In genomic region chr1:201714542-201715276, GRCh38 we compare ENCODE assay signal across 1 cellular context.
TF ChIP-seq lines count a peak whose summit lies in the region.

No MANE protein-coding gene starts in this region.

TF ChIP-seq in HepG2, 621 proteins besides CTCF, POLR2A, EP300 and RAD21 (continued from another document):
- TF ChIP-seq CREB3 (CRISPR knock-in tag; IDR thresholded peaks at IDR 0.05) (no peak), ZNF724P (CRISPR knock-in tag; IDR thresholded peaks at IDR 0.05; ENCODE audit: borderline replicate concordance) (no peak)
- TF ChIP-seq, protein P1, sequence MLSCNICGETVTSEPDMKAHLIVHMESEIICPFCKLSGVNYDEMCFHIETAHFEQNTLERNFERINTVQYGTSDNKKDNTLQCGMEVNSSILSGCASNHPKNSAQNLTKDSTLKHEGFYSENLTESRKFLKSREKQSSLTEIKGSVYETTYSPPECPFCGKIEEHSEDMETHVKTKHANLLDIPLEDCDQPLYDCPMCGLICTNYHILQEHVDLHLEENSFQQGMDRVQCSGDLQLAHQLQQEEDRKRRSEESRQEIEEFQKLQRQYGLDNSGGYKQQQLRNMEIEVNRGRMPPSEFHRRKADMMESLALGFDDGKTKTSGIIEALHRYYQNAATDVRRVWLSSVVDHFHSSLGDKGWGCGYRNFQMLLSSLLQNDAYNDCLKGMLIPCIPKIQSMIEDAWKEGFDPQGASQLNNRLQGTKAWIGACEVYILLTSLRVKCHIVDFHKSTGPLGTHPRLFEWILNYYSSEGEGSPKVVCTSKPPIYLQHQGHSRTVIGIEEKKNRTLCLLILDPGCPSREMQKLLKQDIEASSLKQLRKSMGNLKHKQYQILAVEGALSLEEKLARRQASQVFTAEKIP (CRISPR knock-in tag; IDR thresholded peaks at IDR 0.05; ENCODE audit: borderline replicate concordance): no peak
- TF ChIP-seq, protein P2, sequence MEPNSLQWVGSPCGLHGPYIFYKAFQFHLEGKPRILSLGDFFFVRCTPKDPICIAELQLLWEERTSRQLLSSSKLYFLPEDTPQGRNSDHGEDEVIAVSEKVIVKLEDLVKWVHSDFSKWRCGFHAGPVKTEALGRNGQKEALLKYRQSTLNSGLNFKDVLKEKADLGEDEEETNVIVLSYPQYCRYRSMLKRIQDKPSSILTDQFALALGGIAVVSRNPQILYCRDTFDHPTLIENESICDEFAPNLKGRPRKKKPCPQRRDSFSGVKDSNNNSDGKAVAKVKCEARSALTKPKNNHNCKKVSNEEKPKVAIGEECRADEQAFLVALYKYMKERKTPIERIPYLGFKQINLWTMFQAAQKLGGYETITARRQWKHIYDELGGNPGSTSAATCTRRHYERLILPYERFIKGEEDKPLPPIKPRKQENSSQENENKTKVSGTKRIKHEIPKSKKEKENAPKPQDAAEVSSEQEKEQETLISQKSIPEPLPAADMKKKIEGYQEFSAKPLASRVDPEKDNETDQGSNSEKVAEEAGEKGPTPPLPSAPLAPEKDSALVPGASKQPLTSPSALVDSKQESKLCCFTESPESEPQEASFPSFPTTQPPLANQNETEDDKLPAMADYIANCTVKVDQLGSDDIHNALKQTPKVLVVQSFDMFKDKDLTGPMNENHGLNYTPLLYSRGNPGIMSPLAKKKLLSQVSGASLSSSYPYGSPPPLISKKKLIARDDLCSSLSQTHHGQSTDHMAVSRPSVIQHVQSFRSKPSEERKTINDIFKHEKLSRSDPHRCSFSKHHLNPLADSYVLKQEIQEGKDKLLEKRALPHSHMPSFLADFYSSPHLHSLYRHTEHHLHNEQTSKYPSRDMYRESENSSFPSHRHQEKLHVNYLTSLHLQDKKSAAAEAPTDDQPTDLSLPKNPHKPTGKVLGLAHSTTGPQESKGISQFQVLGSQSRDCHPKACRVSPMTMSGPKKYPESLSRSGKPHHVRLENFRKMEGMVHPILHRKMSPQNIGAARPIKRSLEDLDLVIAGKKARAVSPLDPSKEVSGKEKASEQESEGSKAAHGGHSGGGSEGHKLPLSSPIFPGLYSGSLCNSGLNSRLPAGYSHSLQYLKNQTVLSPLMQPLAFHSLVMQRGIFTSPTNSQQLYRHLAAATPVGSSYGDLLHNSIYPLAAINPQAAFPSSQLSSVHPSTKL (CRISPR knock-in tag; IDR thresholded peaks at IDR 0.05): no peak
